In the genomic region with DNA sequence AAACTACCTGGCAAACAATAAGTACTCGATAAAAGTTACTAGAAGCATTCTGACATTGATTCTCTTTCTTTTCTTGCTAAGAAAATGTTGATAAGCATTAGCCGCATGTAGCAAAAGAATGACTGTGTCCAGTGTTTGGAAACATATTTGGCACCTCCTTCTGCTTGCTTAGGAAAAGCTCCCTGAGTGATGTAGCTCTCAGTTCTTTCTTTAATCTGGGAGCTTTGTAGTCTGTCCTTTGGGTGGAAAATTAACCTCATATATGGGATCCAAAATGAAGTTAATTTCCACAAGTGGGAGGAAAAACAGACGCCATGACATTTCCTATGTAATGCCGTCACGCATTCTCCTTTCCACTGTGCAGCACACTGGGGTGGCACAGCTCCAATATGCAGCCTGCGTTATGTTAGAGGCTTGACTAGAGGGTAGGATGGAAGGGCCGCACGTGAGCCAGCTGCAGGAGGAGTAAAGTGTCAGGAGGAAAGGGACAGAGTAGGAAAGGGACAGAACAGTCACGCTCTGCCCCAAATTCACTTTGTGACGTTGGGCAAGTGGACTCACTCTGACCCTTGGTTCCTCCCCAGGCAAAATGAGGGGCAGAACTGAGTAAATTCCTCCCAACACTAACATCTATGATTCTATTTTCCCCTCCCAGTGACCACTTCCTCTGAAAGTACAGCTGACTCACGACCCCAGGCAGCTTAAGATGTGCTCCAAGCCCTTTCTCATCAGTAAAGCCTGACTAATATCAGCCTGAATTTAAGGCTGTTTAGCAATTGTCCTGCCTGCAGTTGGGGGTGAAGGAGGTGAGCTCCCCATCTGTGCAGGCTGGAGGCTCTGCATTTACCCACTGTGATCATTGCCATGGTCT, we compare ENCODE assay signal across 10 cellular contexts.
DNase-seq lines count a peak whose midpoint lies in the region; ATAC-seq lines count a peak whose summit lies in the region.
"Had no signal": no experiment of that assay in that cellular context is flagged by ENCODE, and none has a peak within 500 bp of the region (broad histone marks: within the 10 kb centered on the region; RNA-seq: fewer than 3 reads in every experiment).

No MANE protein-coding gene starts in this region.

- H3K4me3 ChIP-seq in muscle layer of colon (ENCODE audit: low read depth in 1 of 2, low read length in 2 of 2): no peak overlapping the region

- peaks cover 29% of the 10 kb centered on the region for H3K4me1 ChIP-seq in muscle layer of colon (ENCODE audit: insufficient read depth, low read length)

- peak; percentile 97 for DNase-seq in EH (ENCODE audit: low read depth)
- DNase-seq in amniotic stem cell (lab: John Stamatoyannopoulos, UW): peak; percentile 70
- DNase-seq: activated effector memory CD4-positive, alpha-beta T cell treated with anti-CD3 and anti-CD28 coated beads, Interleukin-2, amount 50 U/mL, for 16 hours had no signal

- H3K36me3 ChIP-seq in muscle layer of colon (ENCODE audit: insufficient read depth, low read length): no peaks in the 10 kb centered on the region

- no peaks in the 10 kb centered on the region for H3K9me3 ChIP-seq in muscle layer of colon (ENCODE audit: low read length)

- H3K9ac ChIP-seq in muscle layer of colon (ENCODE audit: low read length): peak overlapping the region; percentile 19

- H3K27ac ChIP-seq in muscle layer of colon (ENCODE audit: low read depth, low read length): peak overlapping the region; percentile 53

- H3K27me3 ChIP-seq in muscle layer of colon (ENCODE audit: control insufficient read depth in 1 of 2, insufficient read depth in 2 of 2, low read length in 2 of 2): no peaks in the 10 kb centered on the region

- ATAC-seq in HG03342 (IDR thresholded peaks at IDR 0.05; ENCODE audit: unreplicated experiment) (peak; percentile 75), HG02642 (IDR thresholded peaks at IDR 0.05; ENCODE audit: poor library complexity, unreplicated experiment) (no peak), HG03095 (IDR thresholded peaks at IDR 0.05; ENCODE audit: unreplicated experiment) (no peak), GM21526 (IDR thresholded peaks at IDR 0.05; ENCODE audit: low FRiP score, unreplicated experiment) (no peak)
- no peak for ATAC-seq in activated CD4-positive, CD25-positive, alpha-beta regulatory T cell treated with anti-CD3 and anti-CD28 coated beads, Interleukin-2, amount 50 U/mL, for 24 hours
- ATAC-seq: HCT116 had no signal
